ENCODE assay signal across 17 cellular contexts in genomic region chr7:111018960-111019835, GRCh38.
DNase-seq lines count a peak whose midpoint lies in the region; ATAC-seq and TF ChIP-seq lines count a peak whose summit lies in the region.
"Had no signal": no experiment of that assay in that cellular context is flagged by ENCODE, and none has a peak within 500 bp of the region (broad histone marks: within the 10 kb centered on the region; RNA-seq: fewer than 3 reads in every experiment).

No MANE protein-coding gene starts in this region.

- ATAC-seq in activated naive CD8-positive, alpha-beta T cell treated with anti-CD3 and anti-CD28 coated beads, Interleukin-2, amount 10 ng/mL, durations not matched to agents 7 days and 5 days (ENCODE audit: low read depth): peak; percentile 65
- no peak for ATAC-seq in GM21737 (IDR thresholded peaks at IDR 0.05; ENCODE audit: unreplicated experiment)

- DNase-seq in T-helper 2 cell treated with Interferon-gamma antibody and Interleukin-4, amounts not matched to agents 5 μg/mL and 100 μg/mL, for 36 hours (ENCODE audit: low spot score): no peak
- DNase-seq in T-helper 2 cell (no peak), SHP77 (lab: John Stamatoyannopoulos, UW) (no peak), Peyer's patch (no peak)
- peak; percentile 49 for DNase-seq in activated naive CD8-positive, alpha-beta T cell treated with anti-CD3 and anti-CD28 coated beads, Interleukin-2, amount 10 ng/mL, durations not matched to agents 7 days and 5 days
- DNase-seq: ACHN; hypothalamus; NCI-H446; posterior cingulate gyrus; RPMI8226; stimulated activated CD8-positive, alpha-beta memory T cell treated with anti-CD3 and anti-CD28 coated beads, Interleukin-4, amount 100 ng/mL, for 48 hours had no signal

- H3K4me3 ChIP-seq in HUES64 (ENCODE audit: low read length) (no peak overlapping the region), Peyer's patch (no peak overlapping the region)

- peak overlapping the region; percentile 46 for H3K27ac Mint-ChIP-seq in T-helper 2 cell treated with Interferon-gamma antibody and Interleukin-4, amounts not matched to agents 5 μg/mL and 100 μg/mL, for 36 hours
- H3K27ac Mint-ChIP-seq in activated naive CD8-positive, alpha-beta T cell treated with anti-CD3 and anti-CD28 coated beads, Interleukin-2, amount 10 ng/mL, durations not matched to agents 7 days and 5 days: peak overlapping the region; percentile 60
- peak overlapping the region in 2 of 3 experiments; percentile 45 to 46 for H3K27ac Mint-ChIP-seq in nephron
- H3K27ac Mint-ChIP-seq: memory B cell had no signal

- H3K4me3 Mint-ChIP-seq in T-helper 2 cell treated with Interferon-gamma antibody and Interleukin-4, amounts not matched to agents 5 μg/mL and 100 μg/mL, for 36 hours: peak overlapping the region; percentile 36
- peak overlapping the region; percentile 55 for H3K4me3 Mint-ChIP-seq in activated naive CD8-positive, alpha-beta T cell treated with anti-CD3 and anti-CD28 coated beads, Interleukin-2, amount 10 ng/mL, durations not matched to agents 7 days and 5 days
- no peak overlapping the region for H3K4me3 Mint-ChIP-seq in nephron
- H3K4me3 Mint-ChIP-seq: central memory CD8-positive, alpha-beta T cell; memory B cell had no signal

- TF ChIP-seq CTCF in nephron (IDR thresholded peaks at IDR 0.05; ENCODE audit: unreplicated experiment in 3 of 3) (no peak), Peyer's patch (IDR thresholded peaks at IDR 0.05) (no peak)

- H3K9ac ChIP-seq in HUES64 (ENCODE audit: low read depth, low read length): no peak overlapping the region

- TF ChIP-seq POLR2A in Peyer's patch (IDR thresholded peaks at IDR 0.05): no peak

- H3K4me1 Mint-ChIP-seq in T-helper 2 cell treated with Interferon-gamma antibody and Interleukin-4, amounts not matched to agents 5 μg/mL and 100 μg/mL, for 36 hours (ENCODE audit: low read depth): peaks cover 69% of the 10 kb centered on the region
- peaks cover 74% of the 10 kb centered on the region for H3K4me1 Mint-ChIP-seq in activated naive CD8-positive, alpha-beta T cell treated with anti-CD3 and anti-CD28 coated beads, Interleukin-2, amount 10 ng/mL, durations not matched to agents 7 days and 5 days
- peaks cover 6% of the 10 kb centered on the region for H3K4me1 Mint-ChIP-seq in nephron

- H3K27me3 ChIP-seq in HUES64 (ENCODE audit: insufficient read depth, low read length): no peaks in the 10 kb centered on the region
- H3K27me3 ChIP-seq in Peyer's patch: no peaks in the 10 kb centered on the region

- H3K4me1 ChIP-seq in HUES64 (ENCODE audit: insufficient read depth, low read length): peaks cover 11% of the 10 kb centered on the region; the same call in 1 of the 2 replicates
- H3K4me1 ChIP-seq in Peyer's patch: no peaks in the 10 kb centered on the region

- H3K27me3 Mint-ChIP-seq in T-helper 2 cell treated with Interferon-gamma antibody and Interleukin-4, amounts not matched to agents 5 μg/mL and 100 μg/mL, for 36 hours (ENCODE audit: low read depth): no peaks in the 10 kb centered on the region
- H3K27me3 Mint-ChIP-seq in activated naive CD8-positive, alpha-beta T cell treated with anti-CD3 and anti-CD28 coated beads, Interleukin-2, amount 10 ng/mL, durations not matched to agents 7 days and 5 days: no peaks in the 10 kb centered on the region
- H3K27me3 Mint-ChIP-seq in nephron (ENCODE audit: low read depth): peaks cover 3% of the 10 kb centered on the region
- H3K27me3 Mint-ChIP-seq: central memory CD8-positive, alpha-beta T cell; memory B cell had no signal

- H3K27ac ChIP-seq in HUES64 (ENCODE audit: low read depth, low read length) (peak overlapping the region; percentile 24; the same call in 1 of the 2 replicates), Peyer's patch (no peak overlapping the region)
- H3K27ac ChIP-seq: HL-60 had no signal

- 51% methylated on average over 2 of the region's 3 CpGs for WGBS in HUES64

- H3K36me3 Mint-ChIP-seq in T-helper 2 cell treated with Interferon-gamma antibody and Interleukin-4, amounts not matched to agents 5 μg/mL and 100 μg/mL, for 36 hours (ENCODE audit: low read depth): peaks cover 25% of the 10 kb centered on the region
- H3K36me3 Mint-ChIP-seq in activated naive CD8-positive, alpha-beta T cell treated with anti-CD3 and anti-CD28 coated beads, Interleukin-2, amount 10 ng/mL, durations not matched to agents 7 days and 5 days: peaks cover 28% of the 10 kb centered on the region
- H3K36me3 Mint-ChIP-seq in nephron (ENCODE audit: low read depth): no peaks in the 10 kb centered on the region

- H3K36me3 ChIP-seq in HUES64 (ENCODE audit: insufficient read depth, low read length): no peaks in the 10 kb centered on the region
- no peaks in the 10 kb centered on the region for H3K36me3 ChIP-seq in Peyer's patch

- POLR2A ChIA-PET in activated naive CD8-positive, alpha-beta T cell treated with anti-CD3 and anti-CD28 coated beads, Interleukin-2, amount 10 ng/mL, durations not matched to agents 7 days and 5 days (lab: Charles Lee): interaction anchor here (0.6 to 1.9 kb wide), 4 partner anchors 24 to 73 kb away, joined by 3 to 10 read pairs (median 6); partner anchors contain the start of gene LRRN3

- peaks cover 7% of the 10 kb centered on the region for H3K9me3 Mint-ChIP-seq in T-helper 2 cell treated with Interferon-gamma antibody and Interleukin-4, amounts not matched to agents 5 μg/mL and 100 μg/mL, for 36 hours
- H3K9me3 Mint-ChIP-seq in activated naive CD8-positive, alpha-beta T cell treated with anti-CD3 and anti-CD28 coated beads, Interleukin-2, amount 10 ng/mL, durations not matched to agents 7 days and 5 days: peaks cover 6% of the 10 kb centered on the region
- peaks cover 5% of the 10 kb centered on the region for H3K9me3 Mint-ChIP-seq in nephron
- H3K9me3 Mint-ChIP-seq: memory B cell had no signal

- H3K9me3 ChIP-seq in HUES64 (ENCODE audit: insufficient read depth, low read depth, low read length) (no peaks in the 10 kb centered on the region), Peyer's patch (no peaks in the 10 kb centered on the region)

Comparison
In these comparisons a context has a peak if more than half of its experiments do, and no peak if none do; other contexts are left out.
1. H3K4me3 Mint-ChIP-seq: peak in T-helper 2 cell treated with Interferon-gamma antibody and Interleukin-4, amounts not matched to agents 5 μg/mL and 100 μg/mL, for 36 hours (single experiment) and activated naive CD8-positive, alpha-beta T cell treated with anti-CD3 and anti-CD28 coated beads, Interleukin-2, amount 10 ng/mL, durations not matched to agents 7 days and 5 days (single experiment); none in nephron (0 of 3).
2. Peak in every context shown above with its lines, with median percentiles within 50 percentile points of each other: H3K27ac Mint-ChIP-seq.